ENCODE assay signal across 14 cellular contexts in the genomic region with DNA sequence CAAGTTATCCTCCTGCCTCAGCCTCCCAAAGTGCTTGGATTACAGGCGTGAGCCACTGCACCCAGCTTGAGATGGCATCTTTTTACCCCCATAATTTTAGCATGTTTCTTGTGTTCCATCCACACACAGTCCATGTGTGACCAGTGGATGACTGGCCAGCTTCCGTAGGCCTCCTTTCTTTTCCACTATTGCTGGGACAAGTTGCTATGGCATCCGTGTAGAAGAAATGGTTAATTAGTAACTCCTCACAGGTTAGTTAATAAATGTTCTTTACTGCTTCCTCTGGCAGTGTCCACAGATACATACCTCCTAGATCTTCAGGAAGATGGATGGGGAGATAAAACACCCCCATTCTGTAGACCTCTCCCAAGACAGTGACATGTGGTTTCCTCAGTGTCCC.
DNase-seq lines count a peak whose midpoint lies in the region; ATAC-seq, FAIRE-seq and TF ChIP-seq lines count a peak whose summit lies in the region.
"Had no signal": no experiment of that assay in that cellular context is flagged by ENCODE, and none has a peak within 500 bp of the region (broad histone marks: within the 10 kb centered on the region; RNA-seq: fewer than 3 reads in every experiment).

No MANE protein-coding gene starts in this region.

- H3K27me3 ChIP-seq in esophagus squamous epithelium: no peaks in the 10 kb centered on the region
- H3K27me3 ChIP-seq in transverse colon: no peaks in the 10 kb centered on the region

- H3K9me3 ChIP-seq in esophagus squamous epithelium: no peaks in the 10 kb centered on the region
- H3K9me3 ChIP-seq in transverse colon: no peaks in the 10 kb centered on the region

- POLR2A ChIA-PET in WTC11 (lab: Charles Lee): interaction anchor here (1.1 kb wide), 1 partner anchor 9 kb away, joined by 3 read pairs; no protein-coding TSS in a partner anchor

- no peaks in the 10 kb centered on the region for H3K9me3 Mint-ChIP-seq in HFFc6
- H3K9me3 Mint-ChIP-seq in WTC11: no peaks in the 10 kb centered on the region
- H3K9me3 Mint-ChIP-seq: H9 had no signal

- TF ChIP-seq POLR2A in esophagus squamous epithelium (IDR thresholded peaks at IDR 0.05) (no peak), transverse colon (IDR thresholded peaks at IDR 0.05) (no peak)

- H3K36me3 Mint-ChIP-seq in HFFc6 (ENCODE audit: low read depth): peaks cover 23% of the 10 kb centered on the region
- peaks cover 3% of the 10 kb centered on the region; the same call in 1 of the 2 replicates for H3K36me3 Mint-ChIP-seq in WTC11

- H3K4me3 ChIP-seq in esophagus squamous epithelium (no peak overlapping the region), transverse colon (no peak overlapping the region)

- TF ChIP-seq CTCF in HFFc6 (IDR thresholded peaks at IDR 0.05) (no peak), esophagus squamous epithelium (IDR thresholded peaks at IDR 0.05) (no peak), transverse colon (IDR thresholded peaks at IDR 0.05) (no peak), WTC11 (IDR thresholded peaks at IDR 0.05) (no peak)

- in situ Hi-C loops in transverse colon (cut with MboI; ENCODE audit: low pct_ligation_motif_present in 1 of 4, low pct_unique_long_range_greater_than_20kb in 1 of 4, low sequenced_read_pairs in 3 of 4): no loop called here

- H3K27ac Mint-ChIP-seq in HFFc6: peak overlapping the region; percentile 46
- no peak overlapping the region for H3K27ac Mint-ChIP-seq in WTC11

- H3K27ac ChIP-seq in esophagus squamous epithelium: peak overlapping the region; percentile 9 to 83 (median 64)
- peak overlapping the region; percentile 74 to 87 (median 82) for H3K27ac ChIP-seq in transverse colon
- H3K27ac ChIP-seq: WERI-Rb-1 had no signal

- H3K4me1 Mint-ChIP-seq in HFFc6 (ENCODE audit: low read depth) (peaks cover 69% of the 10 kb centered on the region), WTC11 (peaks cover 37% of the 10 kb centered on the region)

- FAIRE-seq in GM19239 (lab: Jason Lieb, UNC): no peak
- FAIRE-seq: astrocyte had no signal

- intact Hi-C loops in esophagus squamous epithelium (cut with DNase I): no loop called here
- intact Hi-C loops in transverse colon (cut with DNase I; ENCODE audit: low total_unique reads): no loop called here

- H3K4me1 ChIP-seq in esophagus squamous epithelium: peaks cover 0 to 52% (median 27%) of the 10 kb centered on the region in 3 donors
- peaks cover 11 to 51% (median 38%) of the 10 kb centered on the region in 4 donors for H3K4me1 ChIP-seq in transverse colon

- H3K36me3 ChIP-seq in esophagus squamous epithelium (no peaks in the 10 kb centered on the region), transverse colon (no peaks in the 10 kb centered on the region)
- H3K36me3 ChIP-seq: WERI-Rb-1 had no signal

- H3K4me3 Mint-ChIP-seq in HFFc6 (no peak overlapping the region), WTC11 (no peak overlapping the region)
- H3K4me3 Mint-ChIP-seq: H9 had no signal

- no peak for DNase-seq in HFFc6
- DNase-seq in esophagus squamous epithelium (lab: John Stamatoyannopoulos, UW): no peak
- DNase-seq in mucosa of gallbladder (ENCODE audit: low spot score): peak; percentile 27
- peak; percentile 37 for DNase-seq in transverse colon
- no peak for DNase-seq in GM19239 (ENCODE audit: insufficient read length, low spot score)
- DNase-seq in WTC11 (ENCODE audit: low spot score): no peak
- no peak for DNase-seq in NCI-H2196 (lab: John Stamatoyannopoulos, UW; ENCODE audit: unreplicated experiment)
- DNase-seq: activated CD4-positive, alpha-beta T cell treated with anti-CD3 and anti-CD28 coated beads, Interleukin-2, amount 50 U/mL, for 4 hours; activated naive CD4-positive, alpha-beta T cell; effector memory CD4-positive, alpha-beta T cell; H9; T-helper 2 cell; WERI-Rb-1 had no signal

- no peak for TF ChIP-seq EP300 in transverse colon (IDR thresholded peaks at IDR 0.05; ENCODE audit: low read depth)

- peaks cover 11% of the 10 kb centered on the region; the same call in 1 of the 2 replicates for H3K27me3 Mint-ChIP-seq in HFFc6 (ENCODE audit: insufficient read depth)
- H3K27me3 Mint-ChIP-seq in WTC11 (ENCODE audit: low read depth): no peaks in the 10 kb centered on the region

- CTCF ChIA-PET in WTC11 (lab: Charles Lee): no interaction called here

- ATAC-seq in WTC11: no peak

- WGBS in esophagus squamous epithelium, 2 donors: 88 to 100% methylated on average over 3 of the region's 3 CpGs
- WGBS in transverse colon (ENCODE audit: low coverage in 1 of 2), 2 donors: 41 to 51% methylated on average over 3 of the region's 3 CpGs

TF ChIP-seq in WTC11, 78 proteins besides CTCF, POLR2A, EP300 and RAD21:
- TF ChIP-seq MYBL2 (CRISPR knock-in tag; IDR thresholded peaks at IDR 0.05) (no peak), CREB1 (CRISPR knock-in tag; IDR thresholded peaks at IDR 0.05) (no peak), CREM (CRISPR knock-in tag; IDR thresholded peaks at IDR 0.05) (no peak), GABPB1 (CRISPR knock-in tag; IDR thresholded peaks at IDR 0.05) (no peak), EMX1 (CRISPR knock-in tag; IDR thresholded peaks at IDR 0.05) (no peak), GRHL2 (CRISPR knock-in tag; IDR thresholded peaks at IDR 0.05; ENCODE audit: insufficient replicate concordance, severe bottlenecking) (no peak), ZNF416 (CRISPR knock-in tag; IDR thresholded peaks at IDR 0.05) (no peak), TEAD4 (CRISPR knock-in tag; IDR thresholded peaks at IDR 0.05) (no peak), NR3C1 (CRISPR knock-in tag; conservative IDR thresholded peaks at IDR 0.05; ENCODE audit: low read depth) (no peak), ELF4 (CRISPR knock-in tag; IDR thresholded peaks at IDR 0.05; ENCODE audit: low read depth) (no peak)
- TF ChIP-seq, protein P1, sequence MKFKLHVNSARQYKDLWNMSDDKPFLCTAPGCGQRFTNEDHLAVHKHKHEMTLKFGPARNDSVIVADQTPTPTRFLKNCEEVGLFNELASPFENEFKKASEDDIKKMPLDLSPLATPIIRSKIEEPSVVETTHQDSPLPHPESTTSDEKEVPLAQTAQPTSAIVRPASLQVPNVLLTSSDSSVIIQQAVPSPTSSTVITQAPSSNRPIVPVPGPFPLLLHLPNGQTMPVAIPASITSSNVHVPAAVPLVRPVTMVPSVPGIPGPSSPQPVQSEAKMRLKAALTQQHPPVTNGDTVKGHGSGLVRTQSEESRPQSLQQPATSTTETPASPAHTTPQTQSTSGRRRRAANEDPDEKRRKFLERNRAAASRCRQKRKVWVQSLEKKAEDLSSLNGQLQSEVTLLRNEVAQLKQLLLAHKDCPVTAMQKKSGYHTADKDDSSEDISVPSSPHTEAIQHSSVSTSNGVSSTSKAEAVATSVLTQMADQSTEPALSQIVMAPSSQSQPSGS (CRISPR knock-in tag; IDR thresholded peaks at IDR 0.05; ENCODE audit: borderline replicate concordance, low read depth): no peak
- TF ChIP-seq, protein P2, sequence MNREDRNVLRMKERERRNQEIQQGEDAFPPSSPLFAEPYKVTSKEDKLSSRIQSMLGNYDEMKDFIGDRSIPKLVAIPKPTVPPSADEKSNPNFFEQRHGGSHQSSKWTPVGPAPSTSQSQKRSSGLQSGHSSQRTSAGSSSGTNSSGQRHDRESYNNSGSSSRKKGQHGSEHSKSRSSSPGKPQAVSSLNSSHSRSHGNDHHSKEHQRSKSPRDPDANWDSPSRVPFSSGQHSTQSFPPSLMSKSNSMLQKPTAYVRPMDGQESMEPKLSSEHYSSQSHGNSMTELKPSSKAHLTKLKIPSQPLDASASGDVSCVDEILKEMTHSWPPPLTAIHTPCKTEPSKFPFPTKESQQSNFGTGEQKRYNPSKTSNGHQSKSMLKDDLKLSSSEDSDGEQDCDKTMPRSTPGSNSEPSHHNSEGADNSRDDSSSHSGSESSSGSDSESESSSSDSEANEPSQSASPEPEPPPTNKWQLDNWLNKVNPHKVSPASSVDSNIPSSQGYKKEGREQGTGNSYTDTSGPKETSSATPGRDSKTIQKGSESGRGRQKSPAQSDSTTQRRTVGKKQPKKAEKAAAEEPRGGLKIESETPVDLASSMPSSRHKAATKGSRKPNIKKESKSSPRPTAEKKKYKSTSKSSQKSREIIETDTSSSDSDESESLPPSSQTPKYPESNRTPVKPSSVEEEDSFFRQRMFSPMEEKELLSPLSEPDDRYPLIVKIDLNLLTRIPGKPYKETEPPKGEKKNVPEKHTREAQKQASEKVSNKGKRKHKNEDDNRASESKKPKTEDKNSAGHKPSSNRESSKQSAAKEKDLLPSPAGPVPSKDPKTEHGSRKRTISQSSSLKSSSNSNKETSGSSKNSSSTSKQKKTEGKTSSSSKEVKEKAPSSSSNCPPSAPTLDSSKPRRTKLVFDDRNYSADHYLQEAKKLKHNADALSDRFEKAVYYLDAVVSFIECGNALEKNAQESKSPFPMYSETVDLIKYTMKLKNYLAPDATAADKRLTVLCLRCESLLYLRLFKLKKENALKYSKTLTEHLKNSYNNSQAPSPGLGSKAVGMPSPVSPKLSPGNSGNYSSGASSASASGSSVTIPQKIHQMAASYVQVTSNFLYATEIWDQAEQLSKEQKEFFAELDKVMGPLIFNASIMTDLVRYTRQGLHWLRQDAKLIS (CRISPR knock-in tag; IDR thresholded peaks at IDR 0.05; ENCODE audit: borderline replicate concordance): no peak
- TF ChIP-seq, protein P3, sequence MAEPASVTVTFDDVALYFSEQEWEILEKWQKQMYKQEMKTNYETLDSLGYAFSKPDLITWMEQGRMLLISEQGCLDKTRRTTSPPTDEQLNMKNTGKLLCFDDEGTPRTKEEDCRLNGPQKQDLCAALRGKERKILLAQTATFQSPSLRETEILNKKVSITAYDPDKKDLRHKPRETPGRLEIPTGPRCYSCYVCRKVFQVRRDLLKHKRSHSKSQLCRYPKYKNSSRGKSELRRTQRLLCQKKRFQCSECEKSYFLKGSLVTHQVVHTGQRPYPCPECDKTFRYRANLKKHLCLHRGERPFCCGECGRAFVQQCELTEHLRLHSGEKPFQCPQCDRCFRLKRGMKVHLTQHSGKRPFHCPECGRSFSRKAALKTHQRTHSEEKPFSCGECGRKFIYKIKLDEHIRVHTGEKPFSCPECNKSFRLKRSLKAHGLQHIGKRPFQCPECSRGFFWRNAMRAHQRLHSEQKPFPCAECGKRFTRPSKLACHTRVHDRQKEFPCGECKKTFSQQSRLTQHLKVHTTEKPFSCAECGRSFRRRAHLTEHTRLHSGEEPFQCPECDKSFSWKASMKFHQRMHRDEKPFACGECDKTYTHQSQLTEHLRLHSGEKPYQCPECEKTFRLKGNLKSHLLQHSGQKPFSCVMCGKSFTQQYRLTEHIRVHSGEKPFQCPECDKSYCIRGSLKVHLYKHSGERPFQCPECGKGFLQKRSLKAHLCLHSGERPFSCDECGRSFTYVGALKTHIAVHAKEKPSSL (CRISPR knock-in tag; conservative IDR thresholded peaks at IDR 0.05): no peak
- TF ChIP-seq, protein P4, sequence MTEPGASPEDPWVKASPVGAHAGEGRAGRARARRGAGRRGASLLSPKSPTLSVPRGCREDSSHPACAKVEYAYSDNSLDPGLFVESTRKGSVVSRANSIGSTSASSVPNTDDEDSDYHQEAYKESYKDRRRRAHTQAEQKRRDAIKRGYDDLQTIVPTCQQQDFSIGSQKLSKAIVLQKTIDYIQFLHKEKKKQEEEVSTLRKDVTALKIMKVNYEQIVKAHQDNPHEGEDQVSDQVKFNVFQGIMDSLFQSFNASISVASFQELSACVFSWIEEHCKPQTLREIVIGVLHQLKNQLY (CRISPR knock-in tag; IDR thresholded peaks at IDR 0.05): no peak

Comparison
In these comparisons a context has a peak if more than half of its experiments do, and no peak if none do; other contexts are left out.
1. DNase-seq: peak in mucosa of gallbladder (single experiment) and transverse colon (single experiment); none in HFFc6 (single experiment), esophagus squamous epithelium (single experiment), GM19239 (single experiment), WTC11 (single experiment) and NCI-H2196 (single experiment).